Comparison of ENCODE assay signal across 9 cellular contexts in genomic region chr9:36802171-36802920, GRCh38.
DNase-seq lines count a peak whose midpoint lies in the region; ATAC-seq and TF ChIP-seq lines count a peak whose summit lies in the region.
"Had no signal": no experiment of that assay in that cellular context is flagged by ENCODE, and none has a peak within 500 bp of the region (broad histone marks: within the 10 kb centered on the region; RNA-seq: fewer than 3 reads in every experiment).

No MANE protein-coding gene starts in this region.

- ATAC-seq in foreskin keratinocyte: peak; percentile 90
- no peak for ATAC-seq in CD4-positive, alpha-beta T cell (ENCODE audit: poor library complexity)
- no peak for ATAC-seq in HG03378 (IDR thresholded peaks at IDR 0.05; ENCODE audit: unreplicated experiment)
- ATAC-seq: pancreas had no signal

- CTCF ChIA-PET in CD4-positive, alpha-beta T cell (lab: Charles Lee): no interaction called here

- POLR2A ChIA-PET in CD4-positive, alpha-beta T cell (lab: Charles Lee): no interaction called here

- H3K9me3 Mint-ChIP-seq in HFFc6: no peaks in the 10 kb centered on the region
- H3K9me3 Mint-ChIP-seq in CD4-positive, alpha-beta T cell: no peaks in the 10 kb centered on the region

- TF ChIP-seq CTCF in HFFc6 (IDR thresholded peaks at IDR 0.05) (no peak), foreskin keratinocyte (conservative IDR thresholded peaks at IDR 0.05) (no peak)
- TF ChIP-seq CTCF in CD4-positive, alpha-beta T cell (IDR thresholded peaks at IDR 0.05): no peak

- H3K36me3 Mint-ChIP-seq in HFFc6 (ENCODE audit: low read depth): no peaks in the 10 kb centered on the region
- H3K36me3 Mint-ChIP-seq in CD4-positive, alpha-beta T cell (ENCODE audit: low read depth): no peaks in the 10 kb centered on the region

- no peaks in the 10 kb centered on the region for H3K4me1 ChIP-seq in SJCRH30
- H3K4me1 ChIP-seq in foreskin keratinocyte: no peaks in the 10 kb centered on the region
- H3K4me1 ChIP-seq: pancreas had no signal

- no peaks in the 10 kb centered on the region for H3K27me3 ChIP-seq in SJCRH30
- H3K27me3 ChIP-seq in foreskin keratinocyte: peaks cover 47% of the 10 kb centered on the region
- no peaks in the 10 kb centered on the region for H3K27me3 ChIP-seq in CD4-positive, alpha-beta T cell (ENCODE audit: control insufficient read depth, insufficient read depth, low read length)
- H3K27me3 ChIP-seq: pancreas had no signal

- H3K4me1 Mint-ChIP-seq in HFFc6 (ENCODE audit: low read depth): peaks cover 14% of the 10 kb centered on the region
- H3K4me1 Mint-ChIP-seq in CD4-positive, alpha-beta T cell (ENCODE audit: low read depth): no peaks in the 10 kb centered on the region

- H3K9me3 ChIP-seq in SJCRH30 (replicated peaks): no peaks in the 10 kb centered on the region
- no peaks in the 10 kb centered on the region for H3K9me3 ChIP-seq in CD4-positive, alpha-beta T cell (ENCODE audit: control insufficient read depth, low read length)
- H3K9me3 ChIP-seq: pancreas had no signal

- peak overlapping the region; percentile 46 for H3K4me3 Mint-ChIP-seq in HFFc6
- no peak overlapping the region for H3K4me3 Mint-ChIP-seq in CD4-positive, alpha-beta T cell

- DNase-seq in HFFc6: peak; percentile 82
- peak; percentile 30 to 31 for DNase-seq in SJCRH30
- peak; percentile 44 to 73 for DNase-seq in foreskin keratinocyte
- DNase-seq in skeletal muscle cell (ENCODE audit: low read depth): peak; percentile 6
- DNase-seq in OCI-M2 (lab: John Stamatoyannopoulos, UW; ENCODE audit: unreplicated experiment): no peak
- DNase-seq in middle frontal gyrus (ENCODE audit: extremely low spot score, low spot score): no peak
- no peak for DNase-seq in CD4-positive, alpha-beta T cell
- DNase-seq: pancreas had no signal

- H3K27ac ChIP-seq in SJCRH30: no peak overlapping the region
- H3K27ac ChIP-seq in foreskin keratinocyte: no peak overlapping the region
- H3K27ac ChIP-seq in CD4-positive, alpha-beta T cell (ENCODE audit: low read depth, low read length): no peak overlapping the region
- H3K27ac ChIP-seq: pancreas had no signal

- no peak overlapping the region for H3K27ac Mint-ChIP-seq in HFFc6
- no peak overlapping the region for H3K27ac Mint-ChIP-seq in CD4-positive, alpha-beta T cell

- H3K27me3 Mint-ChIP-seq in HFFc6 (ENCODE audit: insufficient read depth): peaks cover 68% of the 10 kb centered on the region
- H3K27me3 Mint-ChIP-seq in CD4-positive, alpha-beta T cell: peaks cover 22% of the 10 kb centered on the region

- H3K4me3 ChIP-seq in SJCRH30 (no peak overlapping the region), skeletal muscle cell (ENCODE audit: low read depth, low read length) (no peak overlapping the region)
- H3K4me3 ChIP-seq: pancreas had no signal

- intact Hi-C loops in CD4-positive, alpha-beta T cell (cut with DNase I, micrococcal nuclease): no loop called here

- H3K36me3 ChIP-seq in SJCRH30: no peaks in the 10 kb centered on the region
- H3K36me3 ChIP-seq: pancreas had no signal

Comparison
In these comparisons a context has a peak if more than half of its experiments do, and no peak if none do; other contexts are left out.
1. DNase-seq: peak in HFFc6 (single experiment), SJCRH30 (2 of 2), foreskin keratinocyte (2 of 2) and skeletal muscle cell (single experiment); none in OCI-M2 (single experiment), middle frontal gyrus (single experiment) and CD4-positive, alpha-beta T cell (0 of 10).